23 cellular contexts compared by ENCODE assay signal in the genomic region with DNA sequence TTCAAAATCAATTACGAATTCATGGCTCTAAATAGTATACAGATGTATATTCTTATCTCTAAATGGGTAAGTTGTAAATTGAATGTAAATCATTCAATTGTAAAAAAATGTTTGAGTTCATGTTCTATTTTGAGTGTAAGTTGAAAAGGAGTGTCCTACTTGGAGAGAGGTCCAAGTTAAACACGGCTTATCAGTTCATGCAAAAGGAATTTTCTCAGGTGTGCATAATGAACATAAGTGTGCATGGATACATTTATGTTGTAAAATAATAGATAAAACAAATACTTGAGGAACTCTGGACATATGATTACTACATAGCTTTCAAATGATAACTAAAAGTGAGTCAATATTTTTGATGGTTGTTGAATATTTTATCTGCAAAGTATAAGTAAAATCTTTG.
DNase-seq lines count a peak whose midpoint lies in the region; ATAC-seq and TF ChIP-seq lines count a peak whose summit lies in the region.
"Had no signal": no experiment of that assay in that cellular context is flagged by ENCODE, and none has a peak within 500 bp of the region (broad histone marks: within the 10 kb centered on the region; RNA-seq: fewer than 3 reads in every experiment).

No MANE protein-coding gene starts in this region.

- H3K36me3 ChIP-seq in left lung, result no peaks in the 10 kb centered on the region
- H3K36me3 ChIP-seq: BE2C, BLaER1 had no signal

- H3K4me1 ChIP-seq in left lung, result no peaks in the 10 kb centered on the region
- H3K4me1 ChIP-seq: BE2C, Caco-2 had no signal

- DNase-seq in LNCaP clone FGC (ENCODE audit: low read depth) (peak; percentile 63), left lung (no peak), NCI-H1930 (lab: John Stamatoyannopoulos, UW) (no peak)
- DNase-seq in activated naive CD4-positive, alpha-beta T cell (lab: John Stamatoyannopoulos, UW), result no peak
- DNase-seq: 8988T; ACHN; BE2C; C1 segment of cervical spinal cord; Caco-2; Calu3; CD4-positive, alpha-beta memory T cell; CD4-positive, CD25-positive, alpha-beta regulatory T cell; CD8-positive, alpha-beta memory T cell; DMS 273 treated with DMSO at 0.1 percent for 48 hours; DMS153; DMS53; DMS79; DND-41; EL; GDM1 had no signal

- intact Hi-C loops in left lung (cut with DNase I), result no loop called here

- H3K27ac ChIP-seq in left lung, result no peak overlapping the region
- H3K27ac ChIP-seq: BLaER1 had no signal

- no peaks in the 10 kb centered on the region for H3K27me3 ChIP-seq in left lung
- H3K27me3 ChIP-seq: BE2C, BLaER1 had no signal

- H3K4me3 ChIP-seq in LNCaP clone FGC (ENCODE audit: low read depth, low read length), result no peak overlapping the region
- no peak overlapping the region for H3K4me3 ChIP-seq in left lung
- H3K4me3 ChIP-seq: BLaER1, GM12878 had no signal

- ATAC-seq in left lung (peak; percentile 44), HG03280 (IDR thresholded peaks at IDR 0.05; ENCODE audit: unreplicated experiment) (no peak)
- ATAC-seq: GM12878 had no signal

- no peak for TF ChIP-seq CTCF in LNCaP clone FGC (IDR thresholded peaks at IDR 0.05; ENCODE audit: control insufficient read depth, extremely low read depth, insufficient read depth)
- TF ChIP-seq CTCF in left lung (IDR thresholded peaks at IDR 0.05), result no peak

- H3K9me3 ChIP-seq in left lung, result no peaks in the 10 kb centered on the region
- H3K9me3 ChIP-seq: BE2C, BLaER1, Caco-2 had no signal
